In the genomic region with DNA sequence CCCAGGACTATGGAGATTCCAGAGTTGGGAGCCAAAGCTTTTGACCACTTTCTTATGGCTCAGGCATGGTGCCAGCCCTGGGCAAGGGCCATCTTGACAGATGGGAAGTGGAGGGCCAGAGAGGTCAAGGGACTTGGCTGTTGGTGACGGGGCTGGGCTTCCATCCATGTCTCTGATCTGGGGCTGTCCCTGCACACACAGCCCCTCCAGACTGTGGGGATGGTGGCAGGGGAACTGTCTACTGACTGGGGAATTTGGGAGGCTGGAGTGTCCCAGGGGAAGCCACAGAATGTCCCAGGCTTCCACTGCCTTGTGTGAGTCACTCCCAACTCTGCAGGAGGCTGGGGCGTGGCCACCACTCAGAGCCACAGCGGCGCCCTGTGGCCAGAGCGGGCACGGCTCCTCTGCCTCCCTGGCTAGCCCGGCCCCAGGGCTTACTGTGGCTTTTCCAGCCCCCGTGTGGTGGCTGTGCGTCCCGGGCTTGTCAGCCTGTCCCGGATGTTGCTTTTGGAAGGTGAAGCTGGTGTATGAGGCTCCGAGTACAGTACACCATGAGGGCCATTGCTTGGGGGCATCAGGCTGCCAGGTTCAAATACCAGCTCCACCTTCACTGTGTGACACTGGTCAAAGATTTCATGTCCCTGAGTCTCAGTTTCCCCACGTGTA, we compare ENCODE assay signal across 8 cellular contexts. TPM values are rescaled to one million over a fixed set of nuclear protein-coding genes. Genes with fewer than 3 reads are reported as not detected.
DNase-seq lines count a peak whose midpoint lies in the region; ATAC-seq and TF ChIP-seq lines count a peak whose summit lies in the region.

No MANE protein-coding gene starts in this region.

- no peaks in the 10 kb centered on the region for H4K20me1 ChIP-seq in OCI-LY3 (ENCODE audit: insufficient read depth, low read length)

- peak; percentile 71 for ATAC-seq in GM18505 (IDR thresholded peaks at IDR 0.05; ENCODE audit: unreplicated experiment)
- peak; percentile 81 for ATAC-seq in HG03354 (IDR thresholded peaks at IDR 0.05; ENCODE audit: poor library complexity, severe bottlenecking, unreplicated experiment)
- ATAC-seq in esophagus mucosa: peak; percentile 93

- H3K79me2 ChIP-seq in ACC112 (ENCODE audit: control insufficient read depth, insufficient read depth, low read length, unreplicated experiment): no peaks in the 10 kb centered on the region
- no peaks in the 10 kb centered on the region for H3K79me2 ChIP-seq in OCI-LY3 (ENCODE audit: low read length)

- H3K4me2 ChIP-seq in OCI-LY3 (ENCODE audit: low read length): peak overlapping the region; percentile 32

- no peaks in the 10 kb centered on the region for H3K9me3 ChIP-seq in OCI-LY3 (ENCODE audit: insufficient read depth, low read length)

- H3K4me3 ChIP-seq in ACC112 (ENCODE audit: low read depth, low read length) (no peak overlapping the region), OCI-LY3 (ENCODE audit: low read length) (no peak overlapping the region)

- H3K27me3 ChIP-seq in ACC112 (ENCODE audit: insufficient read depth, low read length): no peaks in the 10 kb centered on the region
- H3K27me3 ChIP-seq in OCI-LY3 (ENCODE audit: low read depth, low read length): no peaks in the 10 kb centered on the region

- H2AFZ ChIP-seq in ACC112 (ENCODE audit: low read length, unreplicated experiment): no peak overlapping the region
- no peak overlapping the region for H2AFZ ChIP-seq in OCI-LY3 (ENCODE audit: low read depth, low read length)

- H3K9ac ChIP-seq in OCI-LY3 (ENCODE audit: low read length): no peak overlapping the region

- H3K36me3 ChIP-seq in ACC112 (ENCODE audit: insufficient read depth, low read length) (no peaks in the 10 kb centered on the region), OCI-LY3 (replicated peaks; ENCODE audit: low read depth, low read length) (peaks cover 5% of the 10 kb centered on the region)

- H3K4me1 ChIP-seq in ACC112 (ENCODE audit: control insufficient read depth, insufficient read depth, low read length, unreplicated experiment): peaks cover 23% of the 10 kb centered on the region
- H3K4me1 ChIP-seq in OCI-LY3 (ENCODE audit: low read length): peaks cover 4% of the 10 kb centered on the region; the same call in 1 of the 2 replicates

- peak; percentile 98 for TF ChIP-seq CTCF in OCI-LY3 (IDR thresholded peaks at IDR 0.05; ENCODE audit: low read depth, low read length)

- DNase-seq in activated T-cell treated with anti-CD3 and anti-CD28 coated beads for 4 hours: peak; percentile 72
- peak; percentile 98 for DNase-seq in myocyte (ENCODE audit: low read depth)
- DNase-seq in stimulated activated CD8-positive, alpha-beta memory T cell treated with anti-CD3 and anti-CD28 coated beads, Interleukin-4, amount 100 ng/mL, for 48 hours: peak; percentile 92

- no peak for TF ChIP-seq POLR2A in GM18505 (IDR thresholded peaks at IDR 0.05; ENCODE audit: borderline replicate concordance, extremely low read depth, insufficient read depth, insufficient read length)

- H3K27ac ChIP-seq in ACC112 (ENCODE audit: low read depth, low read length): peak overlapping the region; percentile 41
- H3K27ac ChIP-seq in OCI-LY3 (ENCODE audit: low read length): no peak overlapping the region

RNA-seq across cellular contexts. Expression of gene C22orf23, which starts 19.6 kb away (rescaled TPM):
- total RNA-seq in esophagus mucosa (not detected), myocyte (0.53 and 0.62 TPM in 2 replicates)
- 7.4 TPM for polyA plus RNA-seq in myocyte (2012)

RNA-seq across cellular contexts. Expression of gene POLR2F, which starts 19.7 kb away (rescaled TPM):
- 67.8 TPM for total RNA-seq in esophagus mucosa
- total RNA-seq in myocyte: 40.9 and 43.5 TPM in 2 replicates
- polyA plus RNA-seq in myocyte (2012): 141 TPM

RNA-seq across cellular contexts. Expression of gene MICALL1, which starts 27.7 kb away (rescaled TPM):
- total RNA-seq in esophagus mucosa (105 TPM), myocyte (51.6 and 69.1 TPM in 2 replicates)
- polyA plus RNA-seq in myocyte (2012): 104 TPM

RNA-seq across cellular contexts. Expression of gene SOX10, which starts 50.5 kb away (rescaled TPM):
- 0.44 TPM for total RNA-seq in esophagus mucosa
- not detected in 2 replicates for total RNA-seq in myocyte
- 0.09 TPM for polyA plus RNA-seq in myocyte (2012)
